Comparison of ENCODE assay signal across 10 cellular contexts in the genomic region with DNA sequence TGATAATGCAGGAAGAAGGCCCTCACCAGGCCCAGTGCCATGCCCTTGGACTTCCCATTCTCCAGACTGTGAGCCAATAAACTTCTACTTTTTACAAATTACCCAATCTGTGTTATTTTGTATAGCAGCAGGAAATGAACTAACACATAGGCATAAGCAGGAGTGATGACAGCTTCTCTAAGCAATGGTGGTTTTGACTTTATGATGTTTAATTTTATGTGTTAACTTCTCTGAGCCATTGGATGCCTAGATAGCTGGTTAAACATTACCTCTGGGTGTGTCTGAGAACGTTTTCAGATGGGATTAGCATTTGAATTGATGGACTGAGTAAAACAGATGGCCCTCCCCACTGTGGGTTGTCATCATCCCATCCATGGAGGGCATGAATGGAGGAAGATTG. TPM values are rescaled to one million over a fixed set of nuclear protein-coding genes. Genes with fewer than 3 reads are reported as not detected.
"Had no signal": no experiment of that assay in that cellular context is flagged by ENCODE, and none has a peak within 500 bp of the region (broad histone marks: within the 10 kb centered on the region; RNA-seq: fewer than 3 reads in every experiment).

No MANE protein-coding gene starts in this region.

- H3K36me3 ChIP-seq: HAP-1 had no signal

- H3K9me3 Mint-ChIP-seq: HFFc6 had no signal

- H3K4me3 ChIP-seq: GM23248, HAP-1, K562 had no signal

- DNase-seq: GM23248, GOT3, H7, HFFc6, IMR-90, KG1 had no signal

- H3K4me3 Mint-ChIP-seq: HFFc6 had no signal

- H3K27ac Mint-ChIP-seq: HFFc6 had no signal

- H3K27ac ChIP-seq: GM23248 had no signal

- H3K9ac ChIP-seq: GM23248 had no signal

- H3K9me3 ChIP-seq: HAP-1 had no signal

- ATAC-seq: HCT116, K562 had no signal

RNA-seq across cellular contexts. Expression of gene PDLIM3, which starts 13.8 kb away (rescaled TPM):
- total RNA-seq: GM23248, HFFc6, HT-29, K562 had no signal
